ENCODE assay signal across 28 cellular contexts in genomic region chr14:73289308-73289707, GRCh38. TPM values are rescaled to one million over a fixed set of nuclear protein-coding genes. Genes with fewer than 3 reads are reported as not detected.
A peak's percentile ranks its signal among the peaks of the same experiment; 100 is the strongest.
DNase-seq lines count a peak whose midpoint lies in the region; ATAC-seq, FAIRE-seq and TF ChIP-seq lines count a peak whose summit lies in the region.
"Had no signal": no experiment of that assay in that cellular context is flagged by ENCODE, and none has a peak within 500 bp of the region (broad histone marks: within the 10 kb centered on the region; RNA-seq: fewer than 3 reads in every experiment).

No MANE protein-coding gene starts in this region.

- H3K9ac ChIP-seq in HUES48 (ENCODE audit: low read depth, low read length) (no peak overlapping the region; the same call in 1 of the 2 replicates), GM12878 (ENCODE audit: control insufficient read depth, insufficient read depth, low read length) (no peak overlapping the region)

- peak overlapping the region; percentile 80 for H3K27ac ChIP-seq in HUES48 (ENCODE audit: low read depth, low read length)
- peak overlapping the region; percentile 55; the same call in 1 of the 2 replicates for H3K27ac ChIP-seq in GM12878 (ENCODE audit: control insufficient read depth, insufficient read depth)
- peak overlapping the region; percentile 2 for H3K27ac ChIP-seq in osteoblast (ENCODE audit: low read depth, low read length)
- H3K27ac ChIP-seq in ascending aorta, result no peak overlapping the region
- H3K27ac ChIP-seq: brain microvascular endothelial cell, prostate gland, tibial artery had no signal

- TF ChIP-seq RAD21 in GM12878 (IDR thresholded peaks at IDR 0.05; ENCODE audit: insufficient read depth, low read depth, low read length), result no peak

- H3K27me3 ChIP-seq in HUES48 (ENCODE audit: control insufficient read depth, insufficient read depth, low read length), result no peaks in the 10 kb centered on the region
- no peaks in the 10 kb centered on the region for H3K27me3 ChIP-seq in GM12878 (replicated peaks in 1 of 2; ENCODE audit: control insufficient read depth in 2 of 2, insufficient read depth in 2 of 2, low read length in 1 of 2)
- no peaks in the 10 kb centered on the region for H3K27me3 ChIP-seq in osteoblast (ENCODE audit: insufficient read depth, low read length)
- no peaks in the 10 kb centered on the region for H3K27me3 ChIP-seq in ascending aorta
- H3K27me3 ChIP-seq: brain microvascular endothelial cell, sigmoid colon, stomach, tibial artery had no signal

- no TSS peak for BruUV-seq in GM12878 (replicated peaks; lab: Mats Ljungman, UMichigan)

- H2AFZ ChIP-seq in GM12878 (ENCODE audit: control insufficient read depth, low read depth, low read length) (no peak overlapping the region), osteoblast (ENCODE audit: low read length) (no peak overlapping the region)

- H3K4me3 ChIP-seq in HUES48 (ENCODE audit: low read depth, low read length) (no peak overlapping the region), GM12878 (peak overlapping the region; percentile 20; the same call in 1 of the 2 replicates), osteoblast (ENCODE audit: insufficient read depth, low read length) (no peak overlapping the region), ascending aorta (no peak overlapping the region)
- H3K4me3 ChIP-seq: K562, prostate gland, sigmoid colon, stomach, tibial artery had no signal

- intact Hi-C loops in GM12878 (cut with micrococcal nuclease; ENCODE audit: unreplicated experiment), result no loop called here
- intact Hi-C loops in ascending aorta (cut with DNase I), result no loop called here

- H3K79me2 ChIP-seq in GM12878 (ENCODE audit: control insufficient read depth, insufficient read depth, low read length) (no peaks in the 10 kb centered on the region), osteoblast (ENCODE audit: insufficient read depth, low read length) (peaks cover 24% of the 10 kb centered on the region)

- no peak for TF ChIP-seq POLR2A in GM12891 (IDR thresholded peaks at IDR 0.05; ENCODE audit: low read depth, low read length)
- no peak for TF ChIP-seq POLR2A in GM12878 (IDR thresholded peaks at IDR 0.05; ENCODE audit: low read depth, low read length)

- H4K20me1 ChIP-seq in GM12878 (ENCODE audit: control insufficient read depth, insufficient read depth) (no peaks in the 10 kb centered on the region), osteoblast (ENCODE audit: insufficient read depth, low read length) (peaks cover 2% of the 10 kb centered on the region)

- CTCF ChIA-PET in GM12878 (lab: Yijun Ruan, JAX), result interaction anchor here (0.9 to 3.8 kb wide), 11 partner anchors 11 to 189 kb away, joined by 3 to 17 read pairs (median 4); no protein-coding TSS in a partner anchor

- POLR2A ChIA-PET in GM12878 (lab: Charles Lee), result interaction anchor here (0.9 to 2.7 kb wide), 7 partner anchors 15 to 182 kb away, joined by 3 to 18 read pairs (median 6); partner anchors contain the start of gene NUMB

- ATAC-seq in GM12878, result peak; percentile 36
- ATAC-seq: K562, Panc1, SK-N-SH treated with all-trans-retinoic acid at 6 μM for 48 hours had no signal

- peak; percentile 75 for FAIRE-seq in GM12891 (lab: Jason Lieb, UNC)
- no peak for FAIRE-seq in GM12878 (lab: Jason Lieb, UNC)
- FAIRE-seq: K562, TTC549 had no signal

- no peak for TF ChIP-seq CTCF in GM12878 (IDR thresholded peaks at IDR 0.05 in 2 of 3, conservative IDR thresholded peaks at IDR 0.05 in 1 of 3; ENCODE audit: control insufficient read depth in 2 of 3, extremely low read depth in 1 of 3, insufficient read depth in 1 of 3, low read depth in 3 of 3, low read length in 3 of 3)
- TF ChIP-seq CTCF in osteoblast (IDR thresholded peaks at IDR 0.05; ENCODE audit: extremely low read depth, low read depth, low read length), result no peak
- no peak for TF ChIP-seq CTCF in ascending aorta (IDR thresholded peaks at IDR 0.05)

- in situ Hi-C loops in GM12878 (cut with MboI), result no loop called here

- peak overlapping the region; percentile 80; the same call in 1 of the 2 replicates for H3K4me2 ChIP-seq in GM12878 (ENCODE audit: control insufficient read depth, insufficient read depth)
- no peak overlapping the region for H3K4me2 ChIP-seq in osteoblast (ENCODE audit: insufficient read depth, low read length)

- no peak for DNase-seq in GM12891 (ENCODE audit: insufficient read length, low spot score)
- DNase-seq in GM12878 (ENCODE audit: low read depth, low spot score), result no peak
- no peak for DNase-seq in osteoblast (ENCODE audit: insufficient read length, low spot score, missing footprints)
- DNase-seq in NCI-H1417 (lab: John Stamatoyannopoulos, UW), result no peak
- no peak for DNase-seq in ascending aorta (ENCODE audit: low spot score in 2 of 2)
- no peak for DNase-seq in GF-D8 (lab: John Stamatoyannopoulos, UW)
- DNase-seq: activated CD4-positive, alpha-beta T cell treated with anti-CD3 and anti-CD28 coated beads, Interleukin-2, amount 50 U/mL, for 48 hours; activated CD8-positive, alpha-beta memory T cell treated with anti-CD3 and anti-CD28 coated beads, Interleukin-2, amount 50 U/mL, for 4 hours; activated naive CD4-positive, alpha-beta T cell treated with anti-CD3 and anti-CD28 coated beads, Interleukin-2, amount 50 U/mL, for 16 hours; amniotic stem cell; brain microvascular endothelial cell; DMS153; GOT3; NCI-H2029; NCI-H226; NCI-H526 treated with DMSO at 0.1 percent for 48 hours; Right ventricle myocardium superior; sigmoid colon; stimulated activated CD4-positive, alpha-beta T cell treated with anti-CD3 and anti-CD28 coated beads, Interleukin-12 subunit alpha, Interleukin-12 subunit beta, amount 100 ng/mL, for 4 hours; stimulated activated CD4-positive, alpha-beta T cell treated with anti-CD3 and anti-CD28 coated beads, Interleukin-2, amount 100 ng/mL, for 48 hours; stomach; tibial artery had no signal

- H3K36me3 ChIP-seq in HUES48 (ENCODE audit: control insufficient read depth, insufficient read depth, low read length), result peaks cover 10% of the 10 kb centered on the region; the same call in 1 of the 2 replicates
- H3K36me3 ChIP-seq in GM12878 (ENCODE audit: control insufficient read depth in 2 of 2, insufficient read depth in 2 of 2, low read length in 1 of 2), result no peaks in the 10 kb centered on the region; a peak in 1 of 4 replicates
- peaks cover 60% of the 10 kb centered on the region for H3K36me3 ChIP-seq in osteoblast (ENCODE audit: insufficient read depth, low read length)
- peaks cover 29 to 33% of the 10 kb centered on the region in 2 donors for H3K36me3 ChIP-seq in ascending aorta
- H3K36me3 ChIP-seq: prostate gland had no signal

- H3K9me3 ChIP-seq in HUES48 (ENCODE audit: control insufficient read depth, insufficient read depth, low read length), result no peaks in the 10 kb centered on the region
- H3K9me3 ChIP-seq in GM12878 (replicated peaks; ENCODE audit: control insufficient read depth, insufficient read depth, low read length), result no peaks in the 10 kb centered on the region
- no peaks in the 10 kb centered on the region for H3K9me3 ChIP-seq in osteoblast (ENCODE audit: low read depth, low read length)
- no peaks in the 10 kb centered on the region for H3K9me3 ChIP-seq in ascending aorta
- H3K9me3 ChIP-seq: prostate gland, sigmoid colon, stomach, tibial artery had no signal

- 42% methylated on average over 3 of the region's 3 CpGs for WGBS in GM12878 (ENCODE audit: insufficient coverage, insufficient replicate concordance, low lambda C conversion rate, missing lambda C conversion rate)

- TF ChIP-seq EP300 in GM12878 (IDR thresholded peaks at IDR 0.05; ENCODE audit: borderline replicate concordance in 1 of 2, control insufficient read depth in 1 of 2, low read depth in 2 of 2, low read length in 2 of 2), result no peak

- RAD21 ChIA-PET in GM12878 (lab: Charles Lee; ENCODE audit: unreplicated experiment), result interaction anchor here (0.9 to 12.0 kb wide), 14 partner anchors 15 to 201 kb away, joined by 3 to 591 read pairs (median 5); partner anchors contain the start of genes NUMB and RIOX1

- SMC1A ChIA-PET in GM12878 (lab: Charles Lee; ENCODE audit: uncharacterized antibody, unreplicated experiment), result interaction anchor here (0.6 to 5.9 kb wide), 26 partner anchors 10 to 281 kb away, joined by 3 to 42 read pairs (median 4); partner anchors contain the start of genes ACOT2, PAPLN and ZFYVE1

- peaks cover 46% of the 10 kb centered on the region for H3K4me1 ChIP-seq in HUES48 (ENCODE audit: control insufficient read depth, insufficient read depth, low read length)
- peaks cover 35% of the 10 kb centered on the region for H3K4me1 ChIP-seq in GM12878 (ENCODE audit: control insufficient read depth, insufficient read depth, low read length)
- H3K4me1 ChIP-seq in osteoblast (ENCODE audit: insufficient read depth, low read length), result no peaks in the 10 kb centered on the region
- H3K4me1 ChIP-seq in ascending aorta, result no peaks in the 10 kb centered on the region
- H3K4me1 ChIP-seq: prostate gland, sigmoid colon, tibial artery had no signal

TF ChIP-seq in GM12891, 5 proteins besides CTCF, POLR2A, EP300 and RAD21 (continues in another document):
- TF ChIP-seq POLR2AphosphoS5 (IDR thresholded peaks at IDR 0.05; ENCODE audit: low read depth, low read length) (no peak), POU2F2 (IDR thresholded peaks at IDR 0.05; ENCODE audit: low read depth, low read length) (no peak), PAX5 (IDR thresholded peaks at IDR 0.05; ENCODE audit: insufficient read depth, low read length, severe bottlenecking) (no peak)

TF ChIP-seq in GM12878, 131 proteins besides CTCF, POLR2A, EP300 and RAD21 (continues in another document):
- TF ChIP-seq IKZF2 (IDR thresholded peaks at IDR 0.05) (peak in 1 of 2 experiments; percentile 43; a peak in 2 of 4 replicates), IKZF1 (conservative IDR thresholded peaks at IDR 0.05) (peak; percentile 29; the same call in 1 of the 2 replicates), SMAD1 (IDR thresholded peaks at IDR 0.05; ENCODE audit: low read depth, partially characterized antibody) (no peak)

RNA-seq across cellular contexts. Expression of gene PAPLN, which starts 52.0 kb away (rescaled TPM):
- polyA plus RNA-seq in GM12891 (2012; ENCODE audit: low read depth, missing spikeins), result 10.5 TPM
- total RNA-seq in GM12878 (2013; cell fraction: nucleolus; rRNA removed), result 83.0 and 91.1 TPM in 2 replicates
- total RNA-seq in GM12878 (2014; rRNA removed) (9.9 and 10.7 TPM in 2 replicates), GM12878 (2014; rRNA removed; fragmentation: Illumina TruSeq; extraction: Trizol) (6.4 and 7.1 TPM in 2 replicates), GM12878 (2021) (11.4 and 15.6 TPM in 2 replicates), osteoblast (5.3 and 5.8 TPM in 2 replicates), ascending aorta (4.9 TPM)
- 6.3 TPM for polyA plus RNA-seq in GM12878 (2011; ENCODE audit: low read depth)
- polyA plus RNA-seq in GM12878 (2011; rRNA removed) (18.9 and 23.5 TPM in 2 replicates), GM12878 (2014; fragmentation: Illumina TruSeq; extraction: Trizol) (7.7 and 11.8 TPM in 2 replicates), GM12878 (2014; fragmentation: Nextera tagmentation; extraction: Ambion mirVana) (1 to 10 TPM; 1.8 to 2.6 TPM), GM12878 (2014; rRNA removed) (15.7 and 19.8 TPM in 2 replicates), GM12878 (2016; fragmentation: Nextera tagmentation; extraction: Ambion mirVana) (1 to 10 TPM; 3.8 to 7.0 TPM)
- polyA plus RNA-seq in GM12878 (2011; cell fraction: cytosol; rRNA removed), result 13.4 and 15.6 TPM in 2 replicates
- polyA plus RNA-seq in GM12878 (2011; cell fraction: nucleus; rRNA removed), result 121 and 135 TPM in 2 replicates
- polyA plus RNA-seq in GM12878 (2012), result 5.7 and 13.3 TPM in 2 replicates
- polyA minus RNA-seq in GM12878 (2011; rRNA and poly(A)+ RNA removed), result 9.6 and 21.2 TPM in 2 replicates
- polyA minus RNA-seq in GM12878 (2011; cell fraction: cytosol; rRNA and poly(A)+ RNA removed), result 4.7 and 7.6 TPM in 2 replicates
- 34.9 and 47.5 TPM in 2 replicates for polyA minus RNA-seq in GM12878 (2011; cell fraction: nucleus; rRNA and poly(A)+ RNA removed)

Comparison
In these comparisons a context has a peak if more than half of its experiments do, and no peak if none do; other contexts are left out.
1. H3K27ac ChIP-seq: peak in HUES48 (single experiment), GM12878 (single experiment) and osteoblast (single experiment); none in ascending aorta (0 of 2).